12 cellular contexts compared by ENCODE assay signal in the genomic region with DNA sequence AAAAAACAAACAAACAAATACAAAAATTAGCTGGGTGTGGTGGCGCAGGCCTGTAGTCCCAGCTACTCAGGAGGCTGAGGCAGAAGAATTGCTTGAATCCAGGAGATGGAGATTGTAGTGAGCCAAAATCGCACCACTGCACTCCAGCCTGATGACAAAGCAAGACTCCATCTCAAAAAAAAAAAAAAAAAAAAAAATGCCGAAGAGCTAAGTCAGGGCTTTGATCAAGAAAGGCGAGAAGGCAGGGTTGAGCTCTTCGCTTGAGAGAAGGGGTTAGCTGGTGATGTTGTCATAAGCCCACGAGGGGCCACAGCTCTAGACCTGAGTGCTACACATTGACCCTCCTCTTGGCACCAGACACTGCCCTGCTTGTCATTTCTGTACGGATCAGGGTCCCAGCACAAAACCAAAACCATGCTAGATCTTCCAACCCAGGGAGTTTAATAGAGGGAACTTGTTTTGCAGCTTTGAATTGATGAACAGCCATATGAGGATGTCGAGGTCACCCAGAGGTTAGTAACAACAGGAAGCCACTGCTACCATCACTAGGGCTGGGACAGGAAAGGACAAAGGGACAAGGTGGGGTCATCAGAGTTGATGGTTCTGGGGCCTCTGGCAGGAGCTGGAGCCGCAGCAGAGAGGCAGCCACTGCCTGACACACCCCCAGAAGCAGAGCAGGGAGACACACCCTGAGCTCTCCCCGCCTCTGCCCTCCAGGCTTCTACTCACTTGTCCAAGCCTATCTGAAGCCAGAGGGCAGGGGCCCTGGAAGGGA.
A peak's percentile ranks its signal among the peaks of the same experiment; 100 is the strongest.
DNase-seq lines count a peak whose midpoint lies in the region; ATAC-seq, FAIRE-seq and TF ChIP-seq lines count a peak whose summit lies in the region.
"Had no signal": no experiment of that assay in that cellular context is flagged by ENCODE, and none has a peak within 500 bp of the region (broad histone marks: within the 10 kb centered on the region; RNA-seq: fewer than 3 reads in every experiment).

No MANE protein-coding gene starts in this region.

- H3K36me3 ChIP-seq in astrocyte (ENCODE audit: insufficient read depth, low read length): no peaks in the 10 kb centered on the region
- no peaks in the 10 kb centered on the region for H3K36me3 ChIP-seq in vagina
- H3K36me3 ChIP-seq: tibial artery had no signal

- ATAC-seq in HG02981 (IDR thresholded peaks at IDR 0.05; ENCODE audit: unreplicated experiment): peak; percentile 39
- peak; percentile 31 to 33 (median 33) for ATAC-seq in natural killer cell

- no peaks in the 10 kb centered on the region for H3K27me3 ChIP-seq in astrocyte (ENCODE audit: insufficient read depth, low read length)
- H3K27me3 ChIP-seq in vagina: no peaks in the 10 kb centered on the region
- H3K27me3 ChIP-seq: tibial artery had no signal

- H3K9me3 ChIP-seq in astrocyte (ENCODE audit: insufficient read depth, low read depth, low read length): no peaks in the 10 kb centered on the region
- H3K9me3 ChIP-seq in vagina: no peaks in the 10 kb centered on the region
- H3K9me3 ChIP-seq: tibial artery had no signal

- H2AFZ ChIP-seq in astrocyte (ENCODE audit: low read depth, low read length): peak overlapping the region; percentile 38

- no peak for TF ChIP-seq POLR2A in vagina (IDR thresholded peaks at IDR 0.05)

- H3K79me2 ChIP-seq in astrocyte (ENCODE audit: insufficient read depth, low read length): no peaks in the 10 kb centered on the region

- H3K27ac ChIP-seq in astrocyte (ENCODE audit: low read depth, low read length) (peak overlapping the region; percentile 12), vagina (no peak overlapping the region)
- H3K27ac ChIP-seq: tibial artery had no signal

- H3K4me1 Mint-ChIP-seq in astrocyte (ENCODE audit: low read depth, unreplicated experiment): peaks cover 32% of the 10 kb centered on the region
- peaks cover 42 to 58% of the 10 kb centered on the region in 2 donors for H3K4me1 Mint-ChIP-seq in natural killer cell

- H3K4me1 ChIP-seq in astrocyte (ENCODE audit: insufficient read depth, low read length) (peaks cover 56% of the 10 kb centered on the region), vagina (peaks cover 38% of the 10 kb centered on the region)

- no peaks in the 10 kb centered on the region for H4K20me1 ChIP-seq in astrocyte (ENCODE audit: insufficient read depth, low read length)

- H3K9me3 Mint-ChIP-seq in astrocyte (ENCODE audit: unreplicated experiment): peaks cover 11% of the 10 kb centered on the region
- H3K9me3 Mint-ChIP-seq in natural killer cell: no peaks in the 10 kb centered on the region

- intact Hi-C loops in natural killer cell (cut with micrococcal nuclease) (no loop called here), vagina (cut with DNase I) (no loop called here)

- H3K4me3 Mint-ChIP-seq in astrocyte (ENCODE audit: unreplicated experiment) (no peak overlapping the region), natural killer cell (peak overlapping the region; percentile 14)

- TF ChIP-seq CTCF in astrocyte (IDR thresholded peaks at IDR 0.05; ENCODE audit: insufficient read depth, low read depth, low read length): no peak
- TF ChIP-seq CTCF in natural killer cell (IDR thresholded peaks at IDR 0.05): no peak
- TF ChIP-seq CTCF in vagina (IDR thresholded peaks at IDR 0.05): no peak

- peak; percentile 52 for DNase-seq in EH (ENCODE audit: low read depth)
- DNase-seq in astrocyte (ENCODE audit: low read depth): peak; percentile 55
- DNase-seq in natural killer cell: peak; percentile 23
- DNase-seq in activated T-cell treated with anti-CD3 and anti-CD28 coated beads, Interleukin-2, amount 50 U/mL, for 48 hours: no peak
- no peak for DNase-seq in vagina (ENCODE audit: extremely low spot score in 2 of 2)
- no peak for DNase-seq in NCI-H510A (lab: John Stamatoyannopoulos, UW)
- DNase-seq: activated CD4-positive, alpha-beta T cell treated with anti-CD3 and anti-CD28 coated beads, Interleukin-2, amount 50 U/mL, for 48 hours; anterior cingulate cortex; DMS79; SHP77 treated with DMSO at 0.1 percent for 48 hours; tibial artery had no signal

- H3K27ac Mint-ChIP-seq in astrocyte (ENCODE audit: unreplicated experiment) (no peak overlapping the region), natural killer cell (peak overlapping the region; percentile 45 to 87)

- FAIRE-seq in astrocyte (lab: Jason Lieb, UNC): no peak

- H3K4me3 ChIP-seq in astrocyte (ENCODE audit: insufficient read depth, low read depth, low read length) (no peak overlapping the region), vagina (no peak overlapping the region)
- H3K4me3 ChIP-seq: tibial artery had no signal

- H3K9ac ChIP-seq in astrocyte (ENCODE audit: low read length): no peak overlapping the region

- H3K36me3 Mint-ChIP-seq in astrocyte (ENCODE audit: low read depth, unreplicated experiment) (no peaks in the 10 kb centered on the region), natural killer cell (no peaks in the 10 kb centered on the region)

- H3K27me3 Mint-ChIP-seq in astrocyte (ENCODE audit: low read depth, unreplicated experiment): no peaks in the 10 kb centered on the region
- H3K27me3 Mint-ChIP-seq in natural killer cell (ENCODE audit: low read depth in 2 of 2): no peaks in the 10 kb centered on the region

- peak overlapping the region; percentile 51 for H3K4me2 ChIP-seq in astrocyte (ENCODE audit: low read length)

Comparison
In these comparisons a context has a peak if more than half of its experiments do, and no peak if none do; other contexts are left out.
1. DNase-seq: peak in EH (single experiment), astrocyte (single experiment) and natural killer cell (single experiment); none in activated T-cell treated with anti-CD3 and anti-CD28 coated beads, Interleukin-2, amount 50 U/mL, for 48 hours (0 of 2), vagina (0 of 2) and NCI-H510A (single experiment).